3 cellular contexts compared by ENCODE assay signal in genomic region chr19:51317968-51318367, GRCh38.
TF ChIP-seq lines count a peak whose summit lies in the region.

No MANE protein-coding gene starts in this region.

TF ChIP-seq in SK-N-SH treated with all-trans-retinoic acid at 6 μM for 48 hours, 23 proteins besides CTCF, POLR2A, EP300 and RAD21 (continued from another document):
- TF ChIP-seq ZFP3 (CRISPR knock-in tag; IDR thresholded peaks at IDR 0.05) = peak; percentile 85
- TF ChIP-seq SNAI2 (CRISPR knock-in tag; IDR thresholded peaks at IDR 0.05) = no peak
TF ChIP-seq in SK-N-SH treated with all-trans-retinoic acid at 6 μM for 48 hours: peak in this region for 1.

TF ChIP-seq in SK-N-SH, 30 proteins besides CTCF, POLR2A, EP300 and RAD21 (continued from another document):
- no peak for TF ChIP-seq NFIC (IDR thresholded peaks at IDR 0.05; ENCODE audit: borderline replicate concordance)
- TF ChIP-seq TCF12 (IDR thresholded peaks at IDR 0.05) = no peak
- no peak for TF ChIP-seq RCOR1 (IDR thresholded peaks at IDR 0.05; ENCODE audit: low read length)
- TF ChIP-seq ELF1 (IDR thresholded peaks at IDR 0.05) = no peak
- TF ChIP-seq TEAD4 (IDR thresholded peaks at IDR 0.05; ENCODE audit: borderline replicate concordance, insufficient read depth) = no peak
- TF ChIP-seq CHD2 (IDR thresholded peaks at IDR 0.05; ENCODE audit: low read length, partially characterized antibody) = no peak
- no peak for TF ChIP-seq SIN3A (IDR thresholded peaks at IDR 0.05; ENCODE audit: borderline replicate concordance, low read depth, low read length)

TF ChIP-seq in HEK293, 187 proteins besides CTCF, POLR2A, EP300 and RAD21:
- no peak for TF ChIP-seq ZBTB21 (tag by site-specific recombination; IDR thresholded peaks at IDR 0.05)
- no peak for TF ChIP-seq ZNF473 (tag by site-specific recombination; IDR thresholded peaks at IDR 0.05)
- no peak for TF ChIP-seq GLIS1 (tag by site-specific recombination; IDR thresholded peaks at IDR 0.05)
- no peak for TF ChIP-seq ZNF138 (tag by site-specific recombination; IDR thresholded peaks at IDR 0.05; ENCODE audit: borderline replicate concordance)
- peak; percentile 53 for TF ChIP-seq ZFP3 (tag by site-specific recombination; IDR thresholded peaks at IDR 0.05; ENCODE audit: low read depth)
- no peak for TF ChIP-seq ZNF677 (tag by site-specific recombination; IDR thresholded peaks at IDR 0.05)
- TF ChIP-seq ZNF561 (tag by site-specific recombination; IDR thresholded peaks at IDR 0.05; ENCODE audit: borderline replicate concordance) = no peak
- TF ChIP-seq ZNF768 (tag by site-specific recombination; IDR thresholded peaks at IDR 0.05) = no peak
